ENCODE assay signal across 1 cellular context in genomic region chr4:169881769-169882168, GRCh38.
TF ChIP-seq lines count a peak whose summit lies in the region.

No MANE protein-coding gene starts in this region.

TF ChIP-seq in GM23338, 12 proteins besides CTCF, POLR2A, EP300 and RAD21 (continued from another document):
- TF ChIP-seq ETS1 (IDR thresholded peaks at IDR 0.05): no peak
- TF ChIP-seq EZH2 (IDR thresholded peaks at IDR 0.05; ENCODE audit: low read depth, unreplicated experiment): no peak
- TF ChIP-seq ZNF331 (CRISPR knock-in tag; IDR thresholded peaks at IDR 0.05; ENCODE audit: low read depth): no peak
- no peak for TF ChIP-seq JUNB (IDR thresholded peaks at IDR 0.05; ENCODE audit: unreplicated experiment)
- no peak for TF ChIP-seq EZH2phosphoT487 (IDR thresholded peaks at IDR 0.05; ENCODE audit: unreplicated experiment)
- no peak for TF ChIP-seq ZNF114 (CRISPR knock-in tag; IDR thresholded peaks at IDR 0.05)
- TF ChIP-seq STAT1 (IDR thresholded peaks at IDR 0.05; ENCODE audit: unreplicated experiment): no peak
- TF ChIP-seq REST (IDR thresholded peaks at IDR 0.05; ENCODE audit: unreplicated experiment): no peak
- TF ChIP-seq POLR2AphosphoS5 (IDR thresholded peaks at IDR 0.05; ENCODE audit: low read depth): no peak
- TF ChIP-seq NANOG (IDR thresholded peaks at IDR 0.05; ENCODE audit: borderline replicate concordance): no peak
